8 cellular contexts compared by ENCODE assay signal in the genomic region with DNA sequence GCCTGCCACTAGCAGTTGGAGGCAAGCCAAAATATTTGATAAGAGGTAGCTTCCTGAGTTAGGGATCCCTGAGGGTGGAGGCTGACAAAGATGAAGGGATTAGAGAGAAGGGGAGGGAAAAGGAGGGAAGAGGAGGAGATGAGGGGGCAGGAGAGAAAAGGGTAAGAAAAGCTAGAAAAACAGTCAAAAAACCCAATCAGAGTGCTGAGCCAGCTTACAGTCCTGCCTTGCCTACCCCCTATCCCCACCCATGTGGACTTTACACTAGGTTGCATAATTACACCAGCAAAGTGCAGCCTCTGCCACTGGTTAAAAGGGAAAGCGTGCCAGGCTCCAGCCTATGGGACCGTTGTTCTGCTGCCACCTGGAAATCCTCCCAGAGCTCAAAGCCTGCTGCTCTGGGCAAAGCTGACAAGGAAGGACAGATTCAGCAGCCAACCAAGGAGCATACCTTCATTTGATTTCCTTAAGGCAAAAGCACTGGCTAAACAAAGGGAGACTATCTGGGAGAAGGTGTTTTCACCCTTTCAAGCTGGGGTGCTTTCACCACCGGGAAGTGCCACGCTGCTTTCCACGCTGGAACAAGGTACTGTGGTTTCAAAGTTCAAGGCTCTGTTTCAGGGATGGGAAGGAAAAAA. TPM values are rescaled to one million over a fixed set of nuclear protein-coding genes. Genes with fewer than 3 reads are reported as not detected.
DNase-seq lines count a peak whose midpoint lies in the region; ATAC-seq and TF ChIP-seq lines count a peak whose summit lies in the region.

No MANE protein-coding gene starts in this region.

- intact Hi-C loops in right cardiac atrium (cut with DNase I) (no loop called here), spleen (cut with DNase I; ENCODE audit: low total_unique reads) (no loop called here)

- peak overlapping the region; percentile 62 for H3K9ac ChIP-seq in adipocyte (ENCODE audit: low read length)

- no peaks in the 10 kb centered on the region for H3K27me3 ChIP-seq in BE2C
- no peaks in the 10 kb centered on the region for H3K27me3 ChIP-seq in adipocyte (replicated peaks; ENCODE audit: control insufficient read depth, insufficient read depth, low read length)
- H3K27me3 ChIP-seq in right cardiac atrium (ENCODE audit: control insufficient read depth, insufficient read depth): no peaks in the 10 kb centered on the region
- H3K27me3 ChIP-seq in spleen (replicated peaks in 1 of 7): no peaks in the 10 kb centered on the region

- no peak for TF ChIP-seq CTCF in BE2C (IDR thresholded peaks at IDR 0.05; ENCODE audit: low read depth, low read length)
- TF ChIP-seq CTCF in spleen (IDR thresholded peaks at IDR 0.05 in 8 of 11, conservative IDR thresholded peaks at IDR 0.05 in 3 of 11): no peak

- TF ChIP-seq POLR2A in spleen (IDR thresholded peaks at IDR 0.05): no peak

- H3K9me3 ChIP-seq in BE2C (no peaks in the 10 kb centered on the region), adipocyte (ENCODE audit: control insufficient read depth, low read length) (no peaks in the 10 kb centered on the region), right cardiac atrium (ENCODE audit: control insufficient read depth, low read length) (no peaks in the 10 kb centered on the region), spleen (no peaks in the 10 kb centered on the region)

- DNase-seq in BE2C (peak; percentile 84), NCI-H146 (lab: John Stamatoyannopoulos, UW) (peak; percentile 76), adipocyte (ENCODE audit: low read depth) (peak; percentile 62), right cardiac atrium (peak; percentile 53 to 83 (median 72)), spleen (no peak), epidermal melanocyte (ENCODE audit: insufficient read length, low spot score) (no peak)
- no peak for DNase-seq in activated CD4-positive, alpha-beta T cell treated with anti-CD3 and anti-CD28 coated beads, Interleukin-2, amount 50 U/mL, for 4 hours

- H3K27ac ChIP-seq in right cardiac atrium (ENCODE audit: low read length): peak overlapping the region; percentile 89
- peak overlapping the region in 6 of 8 donors; percentile 58 to 93 (median 88) for H3K27ac ChIP-seq in spleen

- no peaks in the 10 kb centered on the region for H3K36me3 ChIP-seq in BE2C
- no peaks in the 10 kb centered on the region for H3K36me3 ChIP-seq in adipocyte (ENCODE audit: control insufficient read depth, insufficient read depth, low read length, severe bottlenecking)
- no peaks in the 10 kb centered on the region for H3K36me3 ChIP-seq in spleen

- H3K4me1 ChIP-seq in BE2C (peaks cover 20% of the 10 kb centered on the region), adipocyte (ENCODE audit: control insufficient read depth, insufficient read depth, low read length) (peaks cover 39% of the 10 kb centered on the region), right cardiac atrium (ENCODE audit: control insufficient read depth, insufficient read depth, low read length) (peaks cover 17% of the 10 kb centered on the region), spleen (peaks cover 30 to 92% (median 77%) of the 10 kb centered on the region in 6 donors)

- peak; percentile 15 to 50 for ATAC-seq in right cardiac atrium
- no peak for ATAC-seq in GM18498 (IDR thresholded peaks at IDR 0.05; ENCODE audit: unreplicated experiment)

- 26% methylated on average over 5 of the region's 5 CpGs for WGBS in right cardiac atrium
- WGBS in spleen, 5 donors: 48 to 69% (median 56%) methylated on average over 5 of the region's 5 CpGs

- peak overlapping the region; percentile 73 for H3K4me3 ChIP-seq in BE2C (ENCODE audit: low read depth, low read length)
- peak overlapping the region; percentile 65 for H3K4me3 ChIP-seq in adipocyte (ENCODE audit: low read length)
- no peak overlapping the region for H3K4me3 ChIP-seq in right cardiac atrium (ENCODE audit: low read length)
- H3K4me3 ChIP-seq in spleen: peak overlapping the region in 5 of 8 donors; percentile 5 to 63 (median 26)

RNA-seq across cellular contexts. Expression of a gene that starts 3.9 kb away (rescaled TPM):
- 66.6 TPM for polyA plus RNA-seq in BE2C (2012; ENCODE audit: insufficient read depth, insufficient read length, low read depth)
- total RNA-seq in right cardiac atrium: 10 to 100 TPM; 40.8 to 50.0 (median 43.5) TPM
- polyA plus RNA-seq in right cardiac atrium: 21.1 TPM
- total RNA-seq in spleen: 100 to 1,000 TPM in 4 of 7 donors, 10 to 100 TPM in 3; 78.0 to 165 (median 103) TPM
- 10 to 100 TPM; 19.8 to 30.7 (median 27.5) TPM for polyA plus RNA-seq in spleen

RNA-seq across cellular contexts. Expression of a gene that starts 28.5 kb away (rescaled TPM):
- polyA plus RNA-seq in BE2C (2012; ENCODE audit: insufficient read depth, insufficient read length, low read depth): 17.7 TPM
- 10 to 100 TPM in 3 of 4 donors, 1 to 10 TPM in 1; 9.2 to 14.4 (median 11.6) TPM for total RNA-seq in right cardiac atrium
- 7.3 TPM for polyA plus RNA-seq in right cardiac atrium
- 10 to 100 TPM; 11.6 to 19.2 (median 13.8) TPM for total RNA-seq in spleen
- polyA plus RNA-seq in spleen: 10 to 100 TPM in 1 of 3 donors, 1 to 10 TPM in 2; 6.4 to 10.0 (median 7.3) TPM

Comparison
In these comparisons a context has a peak if more than half of its experiments do, and no peak if none do; other contexts are left out.
1. DNase-seq: peak in BE2C (single experiment), NCI-H146 (single experiment), adipocyte (single experiment) and right cardiac atrium (3 of 3); none in spleen (single experiment), activated CD4-positive, alpha-beta T cell treated with anti-CD3 and anti-CD28 coated beads, Interleukin-2, amount 50 U/mL, for 4 hours (0 of 2) and epidermal melanocyte (single experiment).